In the genomic region with DNA sequence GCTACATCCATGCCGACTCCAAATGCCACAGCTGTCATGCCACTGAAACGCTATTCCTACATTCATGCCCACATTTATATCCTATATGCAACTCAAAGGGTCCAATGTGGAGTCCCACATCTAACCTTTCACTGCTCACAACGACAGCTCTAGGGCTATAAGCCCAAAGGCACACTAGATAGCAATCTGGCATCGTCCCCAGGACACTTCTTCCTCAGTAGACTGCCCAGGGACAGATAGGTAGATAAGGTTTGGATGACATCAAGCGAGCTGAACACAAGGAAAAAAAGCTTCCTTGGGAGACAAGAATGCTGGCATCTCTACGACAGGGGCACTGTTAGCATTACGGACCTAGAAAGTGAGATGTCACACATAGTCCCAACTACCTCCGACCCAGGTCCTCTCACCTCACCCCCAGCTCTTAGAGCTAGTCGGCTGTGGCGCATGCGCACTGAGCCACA, we compare ENCODE assay signal across 7 cellular contexts. TPM values are rescaled to one million over a fixed set of nuclear protein-coding genes. Genes with fewer than 3 reads are reported as not detected.
DNase-seq lines count a peak whose midpoint lies in the region; ATAC-seq and TF ChIP-seq lines count a peak whose summit lies in the region.

No MANE protein-coding gene starts in this region.

- H3K27ac ChIP-seq in GM23248, result no peak overlapping the region
- no peak overlapping the region for H3K27ac ChIP-seq in SJSA1
- no peak overlapping the region for H3K27ac ChIP-seq in effector memory CD4-positive, alpha-beta T cell (ENCODE audit: insufficient read depth, low read length, poor library complexity, severe bottlenecking)

- H4K20me1 ChIP-seq in GM23248 (ENCODE audit: insufficient read depth), result no peaks in the 10 kb centered on the region

- no peaks in the 10 kb centered on the region for H3K36me3 Mint-ChIP-seq in nephron progenitor cell (ENCODE audit: low read depth)

- H3K9ac ChIP-seq in GM23248, result peak overlapping the region; percentile 64

- peak overlapping the region; percentile 55 for H3K4me3 ChIP-seq in GM06990 (replicated peaks; ENCODE audit: low read depth, low read length)
- H3K4me3 ChIP-seq in GM23248, result peak overlapping the region; percentile 89
- H3K4me3 ChIP-seq in SJSA1, result peak overlapping the region; percentile 27
- H3K4me3 ChIP-seq in effector memory CD4-positive, alpha-beta T cell (ENCODE audit: insufficient read depth, low read depth, low read length, poor library complexity, severe bottlenecking), result peak overlapping the region; percentile 62

- peak overlapping the region; percentile 90 for H2AFZ ChIP-seq in GM23248

- no peaks in the 10 kb centered on the region for H3K9me2 ChIP-seq in GM23248 (ENCODE audit: insufficient read depth)

- in situ Hi-C loops in GM23248 (cut with MboI), result loop anchor here (25.0 kb wide), 1 partner anchor 281 kb away; a partner anchor contains a TSS

- H3F3A ChIP-seq in GM23248 (ENCODE audit: insufficient read depth), result no peaks in the 10 kb centered on the region

- no peaks in the 10 kb centered on the region for H3K79me2 ChIP-seq in GM23248 (ENCODE audit: insufficient read depth)

- TF ChIP-seq CTCF in GM06990 (IDR thresholded peaks at IDR 0.05; ENCODE audit: insufficient read depth, low read length, poor library complexity, severe bottlenecking), result no peak
- TF ChIP-seq CTCF in nephron progenitor cell (IDR thresholded peaks at IDR 0.05), result no peak

- H3K4me1 Mint-ChIP-seq in nephron progenitor cell, result peaks cover 15% of the 10 kb centered on the region

- no peak overlapping the region for H3K27ac Mint-ChIP-seq in nephron progenitor cell

- H3K27me3 ChIP-seq in GM06990 (replicated peaks; ENCODE audit: control insufficient read depth, insufficient read depth, low read length) (no peaks in the 10 kb centered on the region), GM23248 (replicated peaks; ENCODE audit: insufficient read depth) (no peaks in the 10 kb centered on the region), SJSA1 (replicated peaks) (no peaks in the 10 kb centered on the region)
- no peaks in the 10 kb centered on the region for H3K27me3 ChIP-seq in effector memory CD4-positive, alpha-beta T cell (replicated peaks; ENCODE audit: control insufficient read depth, insufficient read depth, low read length, poor library complexity, severe bottlenecking)

- peaks cover 26% of the 10 kb centered on the region for H3K27me3 Mint-ChIP-seq in nephron progenitor cell (ENCODE audit: low read depth, poor library complexity)

- H3K9me3 ChIP-seq in GM23248 (ENCODE audit: low read depth) (no peaks in the 10 kb centered on the region), SJSA1 (replicated peaks) (no peaks in the 10 kb centered on the region)
- no peaks in the 10 kb centered on the region for H3K9me3 ChIP-seq in effector memory CD4-positive, alpha-beta T cell (ENCODE audit: control insufficient read depth, low read length)

- H3K4me1 ChIP-seq in GM23248 (ENCODE audit: insufficient read depth), result no peaks in the 10 kb centered on the region
- H3K4me1 ChIP-seq in SJSA1 (replicated peaks), result no peaks in the 10 kb centered on the region
- H3K4me1 ChIP-seq in effector memory CD4-positive, alpha-beta T cell (ENCODE audit: control insufficient read depth, insufficient read depth, low read length, poor library complexity, severe bottlenecking), result peaks cover 4% of the 10 kb centered on the region

- H3K36me3 ChIP-seq in GM06990 (ENCODE audit: control insufficient read depth, insufficient read depth, low read length) (no peaks in the 10 kb centered on the region), GM23248 (ENCODE audit: low read depth) (no peaks in the 10 kb centered on the region), SJSA1 (no peaks in the 10 kb centered on the region)
- H3K36me3 ChIP-seq in effector memory CD4-positive, alpha-beta T cell (ENCODE audit: control insufficient read depth, insufficient read depth, low read length), result no peaks in the 10 kb centered on the region

- peaks cover 25% of the 10 kb centered on the region for H3K9me3 Mint-ChIP-seq in nephron progenitor cell

- H3K4me3 Mint-ChIP-seq in nephron progenitor cell, result peak overlapping the region; percentile 88

- ATAC-seq in GM21381 (IDR thresholded peaks at IDR 0.05; ENCODE audit: unreplicated experiment), result no peak

- WGBS in GM23248 (ENCODE audit: low coverage in 1 of 2, low lambda C conversion rate in 2 of 2, missing lambda C conversion rate in 2 of 2), 2 experiments, result 11 to 14% methylated on average over 5 to 11 of the region's 11 CpGs

- DNase-seq in GM06990 (ENCODE audit: extremely low read depth, insufficient read length) (no peak), GM23248 (peak; percentile 70), SJSA1 (ENCODE audit: low read depth in 1 of 2, low spot score in 2 of 2) (peak in 1 of 2 experiments; percentile 5), nephron progenitor cell (no peak), NCI-H345 (lab: John Stamatoyannopoulos, UW) (no peak)
- peak in 1 of 3 donors; percentile 32 for DNase-seq in effector memory CD4-positive, alpha-beta T cell

- H3K4me2 ChIP-seq in GM23248 (ENCODE audit: unreplicated experiment), result peak overlapping the region; percentile 83

RNA-seq across cellular contexts. Expression of a gene that starts 0.7 kb away (rescaled TPM):
- 0.89 and 1.5 TPM in 2 replicates for total RNA-seq in GM23248 (2014; rRNA removed; shearing (Covaris generic))
- 0.80 and 0.81 TPM in 2 replicates for polyA plus RNA-seq in GM23248 (2016; fragmentation: Nextera tagmentation; extraction: Ambion mirVana)
- total RNA-seq in SJSA1 (2014; rRNA removed; shearing (Covaris generic)), result 0.50 and 1.7 TPM in 2 replicates

RNA-seq across cellular contexts. Expression of a gene that starts 54.7 kb away (rescaled TPM):
- 0.22 and 0.76 TPM in 2 replicates for total RNA-seq in GM23248 (2014; rRNA removed; shearing (Covaris generic))
- polyA plus RNA-seq in GM23248 (2016; fragmentation: Nextera tagmentation; extraction: Ambion mirVana), result 0.29 and 0.53 TPM in 2 replicates
- not detected in 2 replicates for total RNA-seq in SJSA1 (2014; rRNA removed; shearing (Covaris generic))

Comparison
In these comparisons a context has a peak if more than half of its experiments do, and no peak if none do; other contexts are left out.
1. H3K4me3 ChIP-seq: peak in every context shown above with its lines; median percentile 89 in GM23248; 62 in effector memory CD4-positive, alpha-beta T cell; 55 in GM06990; 27 in SJSA1.